28 cellular contexts compared by ENCODE assay signal in genomic region chr11:35413568-35413967, GRCh38. TPM values are rescaled to one million over a fixed set of nuclear protein-coding genes. Genes with fewer than 3 reads are reported as not detected.
DNase-seq lines count a peak whose midpoint lies in the region; ATAC-seq, FAIRE-seq and TF ChIP-seq lines count a peak whose summit lies in the region.
"Had no signal": no experiment of that assay in that cellular context is flagged by ENCODE, and none has a peak within 500 bp of the region (broad histone marks: within the 10 kb centered on the region; RNA-seq: fewer than 3 reads in every experiment).

No MANE protein-coding gene starts in this region.

- H3K4me1 ChIP-seq in uterus: no peaks in the 10 kb centered on the region
- H3K4me1 ChIP-seq: HAP-1, SJSA1 had no signal

- FAIRE-seq in GM19239 (lab: Jason Lieb, UNC): no peak
- FAIRE-seq: A204.1, GM12892 had no signal

- DNase-seq in left ventricle myocardium superior (no peak), cardiac septum (ENCODE audit: low spot score) (no peak), NCI-H82 (lab: John Stamatoyannopoulos, UW) (peak; percentile 75), cerebellum (ENCODE audit: low spot score) (peak; percentile 58), uterus (no peak), GM13977 (ENCODE audit: low spot score) (no peak), GM19239 (ENCODE audit: insufficient read length, low spot score) (no peak)
- DNase-seq: CD4-positive, alpha-beta T cell; DMS79; EL; GF-D8; HFFc6; KBM-7; MV-4-11; NCI-H1105; NCI-H1436 treated with DMSO at 0.1 percent for 48 hours; NCI-H187 treated with DMSO at 0.1 percent for 48 hours; NCI-H2107; NK-92 treated with Interleukin-12 subunit alpha and Interleukin-12 subunit beta, amount 100 ng/mL, for 24 hours; PC-3 had no signal

- TF ChIP-seq CTCF in uterus (IDR thresholded peaks at IDR 0.05) (no peak), GM13977 (IDR thresholded peaks at IDR 0.05; ENCODE audit: extremely low read depth, insufficient read depth, missing control alignments) (no peak)

- H3K27me3 ChIP-seq in uterus: no peaks in the 10 kb centered on the region

- TF ChIP-seq POLR2A in uterus (IDR thresholded peaks at IDR 0.05): no peak

- H3K9me3 ChIP-seq in uterus: no peaks in the 10 kb centered on the region
- H3K9me3 ChIP-seq: HAP-1, SJSA1 had no signal

- H3K4me3 ChIP-seq in uterus: no peak overlapping the region
- H3K4me3 ChIP-seq: BLaER1 treated with 17β-estradiol and CSF1 and Interleukin-3, amounts not matched to agents 10 nM and 100 nM; GM23338; HAP-1; SJSA1 had no signal

- in situ Hi-C loops in GM13977 (cut with MboI; ENCODE audit: low pct_unique_long_range_greater_than_20kb, low sequenced_read_pairs, unreplicated experiment): no loop called here

- no peak overlapping the region for H3K27ac ChIP-seq in uterus
- H3K27ac ChIP-seq: BLaER1 treated with 17β-estradiol and CSF1 and Interleukin-3, amounts not matched to agents 10 nM and 100 nM; SJSA1 had no signal

- peak; percentile 47 for ATAC-seq in left ventricle myocardium superior
- no peak for ATAC-seq in HG03460 (IDR thresholded peaks at IDR 0.05; ENCODE audit: unreplicated experiment)
- ATAC-seq: GM23338, PC-3 had no signal

- intact Hi-C loops in left ventricle myocardium superior (cut with micrococcal nuclease) (no loop called here), cardiac septum (cut with DNase I) (no loop called here), uterus (cut with DNase I; ENCODE audit: low total_unique reads) (no loop called here)

- no peaks in the 10 kb centered on the region for H3K36me3 ChIP-seq in uterus
- H3K36me3 ChIP-seq: BLaER1 treated with 17β-estradiol and CSF1 and Interleukin-3, amounts not matched to agents 10 nM and 100 nM; HAP-1; SJSA1 had no signal

RNA-seq across cellular contexts. Expression of gene SLC1A2, which starts 5.8 kb away (rescaled TPM):
- 2.7 TPM for total RNA-seq in left ventricle myocardium superior
- total RNA-seq in cardiac septum: 8.8 TPM
- 135 TPM for total RNA-seq in cerebellum
- 10 to 100 TPM in 1 of 4 donors, 1 to 10 TPM in 3; 1.0 to 11.5 (median 5.0) TPM for total RNA-seq in uterus
- total RNA-seq: CD4-positive, alpha-beta T cell; MCF 10A; SJSA1 had no signal

Comparison
In these comparisons a context has a peak if more than half of its experiments do, and no peak if none do; other contexts are left out.
1. DNase-seq: peak in NCI-H82 (single experiment) and cerebellum (single experiment); none in left ventricle myocardium superior (single experiment), cardiac septum (single experiment), uterus (0 of 2), GM13977 (single experiment) and GM19239 (single experiment).
2. RNA of gene SLC1A2, which starts 5.8 kb away (total RNA-seq): 135 TPM in cerebellum (single experiment); 8.8 TPM in cardiac septum (single experiment), 1.0 to 11.5 TPM in uterus and 2.7 TPM in left ventricle myocardium superior (single experiment); every median in the first group is over 10 times any median in the second.